Comparison of ENCODE assay signal across 12 cellular contexts in the genomic region with DNA sequence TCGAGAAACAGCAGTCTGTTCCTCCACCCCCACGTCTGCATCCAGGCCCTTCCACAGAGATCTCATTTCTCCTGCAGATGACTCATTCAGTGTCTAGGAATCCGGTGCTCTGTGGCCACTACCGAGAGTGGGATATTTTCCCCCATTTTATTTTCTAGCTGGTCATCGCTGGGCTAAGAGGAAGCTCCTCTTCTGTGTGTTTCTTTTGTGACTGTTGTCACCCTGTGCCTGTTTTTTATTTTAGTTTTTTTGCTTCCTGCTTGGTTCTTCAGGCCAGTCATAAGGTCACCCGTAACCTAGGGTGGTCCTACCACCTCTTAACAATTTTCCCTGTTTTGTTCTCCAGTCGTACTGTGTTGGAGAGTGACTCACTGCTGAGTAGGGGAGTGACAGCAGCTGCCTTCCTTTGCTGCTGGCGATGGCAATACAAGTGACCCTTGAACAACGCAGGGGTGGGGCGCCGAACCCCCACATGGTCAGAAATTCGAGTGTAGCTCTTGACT. TPM values are rescaled to one million over a fixed set of nuclear protein-coding genes. Genes with fewer than 3 reads are reported as not detected.
DNase-seq lines count a peak whose midpoint lies in the region; ATAC-seq and TF ChIP-seq lines count a peak whose summit lies in the region.
"Had no signal": no experiment of that assay in that cellular context is flagged by ENCODE, and none has a peak within 500 bp of the region (broad histone marks: within the 10 kb centered on the region; RNA-seq: fewer than 3 reads in every experiment).

No MANE protein-coding gene starts in this region.

- no peak for TF ChIP-seq CTCF in foreskin fibroblast (IDR thresholded peaks at IDR 0.05; ENCODE audit: low read depth, low read length)

- DNase-seq in H4 (ENCODE audit: low spot score) (peak; percentile 40), SJCRH30 (peak; percentile 51 to 65), foreskin fibroblast (peak; percentile 33 to 59), skeletal muscle cell (ENCODE audit: low read depth) (peak; percentile 58), NK-92 (lab: John Stamatoyannopoulos, UW; ENCODE audit: unreplicated experiment) (no peak)
- no peak for DNase-seq in activated naive CD4-positive, alpha-beta T cell treated with anti-CD3 and anti-CD28 coated beads, Interleukin-2, amount 50 U/mL, for 16 hours
- DNase-seq: activated CD4-positive, alpha-beta memory T cell treated with anti-CD3 and anti-CD28 coated beads for 36 hours; NCI-H1436; RPMI8226; stimulated activated CD4-positive, alpha-beta T cell treated with anti-CD3 and anti-CD28 coated beads, Interleukin-12 subunit alpha, Interleukin-12 subunit beta, amount 100 ng/mL, for 4 hours; stimulated activated naive CD8-positive, alpha-beta T cell treated with anti-CD3 and anti-CD28 coated beads, Interleukin-15, amount 100 ng/mL, for 72 hours had no signal

- ATAC-seq in HG03378 (IDR thresholded peaks at IDR 0.05; ENCODE audit: unreplicated experiment): no peak
- ATAC-seq: stimulated activated naive CD8-positive, alpha-beta T cell treated with anti-CD3 and anti-CD28 coated beads, Interleukin-15, amount 100 ng/mL, for 72 hours had no signal

- peak overlapping the region; percentile 51 for H3K27ac ChIP-seq in SJCRH30

- peak overlapping the region; percentile 25 for H3K4me3 ChIP-seq in SJCRH30
- H3K4me3 ChIP-seq in foreskin fibroblast (ENCODE audit: low read depth in 1 of 2, low read length in 2 of 2): no peak overlapping the region
- H3K4me3 ChIP-seq in skeletal muscle cell (ENCODE audit: low read depth, low read length): no peak overlapping the region

- H3K36me3 ChIP-seq in SJCRH30: no peaks in the 10 kb centered on the region

- peaks cover 19% of the 10 kb centered on the region for H3K4me1 ChIP-seq in SJCRH30

- peaks cover under 1% of the 10 kb centered on the region; the same call in 1 of the 2 replicates for H3K27me3 ChIP-seq in SJCRH30

- no peaks in the 10 kb centered on the region for H3K9me3 ChIP-seq in SJCRH30 (replicated peaks)

RNA-seq across cellular contexts. Expression of a gene that starts 6.7 kb away (rescaled TPM):
- total RNA-seq in H4 (2014; rRNA removed; shearing (Covaris generic)): not detected in 2 replicates
- total RNA-seq in SJCRH30 (2014; rRNA removed; shearing (Covaris generic)): not detected in 2 replicates

Comparison
In these comparisons a context has a peak if more than half of its experiments do, and no peak if none do; other contexts are left out.
1. DNase-seq: peak in H4 (single experiment), SJCRH30 (2 of 2), foreskin fibroblast (2 of 2) and skeletal muscle cell (single experiment); none in activated naive CD4-positive, alpha-beta T cell treated with anti-CD3 and anti-CD28 coated beads, Interleukin-2, amount 50 U/mL, for 16 hours (single experiment) and NK-92 (single experiment).